ENCODE assay signal across 8 cellular contexts in genomic region chr11:10856689-10857603, GRCh38. TPM values are rescaled to one million over a fixed set of nuclear protein-coding genes. Genes with fewer than 3 reads are reported as not detected.
DNase-seq lines count a peak whose midpoint lies in the region; ATAC-seq, FAIRE-seq and TF ChIP-seq lines count a peak whose summit lies in the region.

No MANE protein-coding gene starts in this region.

- H4K20me1 ChIP-seq in BLaER1 (no peaks in the 10 kb centered on the region), astrocyte (ENCODE audit: insufficient read depth, low read length) (peaks cover 2% of the 10 kb centered on the region), hepatocyte (ENCODE audit: insufficient read depth, poor library complexity, severe bottlenecking) (no peaks in the 10 kb centered on the region)

- no peak for DNase-seq in GM18507 (ENCODE audit: extremely low spot score, insufficient read length, low read depth)
- peak; percentile 73 to 76 for DNase-seq in NCI-H526 (lab: John Stamatoyannopoulos, UW)
- peak; percentile 27 for DNase-seq in astrocyte (ENCODE audit: low read depth)
- DNase-seq in hepatocyte (ENCODE audit: low spot score) = peak; percentile 60
- DNase-seq in renal cortical epithelial cell (ENCODE audit: low read depth) = peak; percentile 44
- DNase-seq in NCI-H1694 (lab: John Stamatoyannopoulos, UW) = no peak

- TF ChIP-seq CTCF in astrocyte (IDR thresholded peaks at IDR 0.05; ENCODE audit: insufficient read depth, low read depth, low read length) = no peak
- TF ChIP-seq CTCF in hepatocyte (IDR thresholded peaks at IDR 0.05; ENCODE audit: poor library complexity) = no peak

- H3K9ac ChIP-seq in BLaER1 (peak overlapping the region; percentile 95), astrocyte (ENCODE audit: low read length) (peak overlapping the region; percentile 92)

- H3K9me2 ChIP-seq in hepatocyte (replicated peaks; ENCODE audit: insufficient read depth) = no peaks in the 10 kb centered on the region

- H3K27ac ChIP-seq in BLaER1 (peak overlapping the region; percentile 96), astrocyte (ENCODE audit: low read depth, low read length) (peak overlapping the region; percentile 98), hepatocyte (peak overlapping the region; percentile 95)

- H3K27ac Mint-ChIP-seq in astrocyte (ENCODE audit: unreplicated experiment) = peak overlapping the region; percentile 97

- peak overlapping the region; percentile 99 for H3K4me3 Mint-ChIP-seq in astrocyte (ENCODE audit: unreplicated experiment)

- peaks cover 7% of the 10 kb centered on the region for H3K36me3 Mint-ChIP-seq in astrocyte (ENCODE audit: low read depth, unreplicated experiment)

- H3K4me3 ChIP-seq in BLaER1 (peak overlapping the region; percentile 95), astrocyte (ENCODE audit: insufficient read depth, low read depth, low read length) (peak overlapping the region; percentile 90), hepatocyte (peak overlapping the region; percentile 67)

- FAIRE-seq in GM18507 (lab: Jason Lieb, UNC) = peak; percentile 72
- FAIRE-seq in astrocyte (lab: Jason Lieb, UNC) = no peak

- peak overlapping the region; percentile 87 for H3K4me2 ChIP-seq in BLaER1
- peak overlapping the region; percentile 88 for H3K4me2 ChIP-seq in astrocyte (ENCODE audit: low read length)
- peak overlapping the region; percentile 88 for H3K4me2 ChIP-seq in hepatocyte

- H3K27me3 ChIP-seq in BLaER1 (no peaks in the 10 kb centered on the region), astrocyte (ENCODE audit: insufficient read depth, low read length) (no peaks in the 10 kb centered on the region), hepatocyte (no peaks in the 10 kb centered on the region)

- H3K79me2 ChIP-seq in astrocyte (ENCODE audit: insufficient read depth, low read length) (peaks cover 71% of the 10 kb centered on the region), hepatocyte (peaks cover 75% of the 10 kb centered on the region)

- no peaks in the 10 kb centered on the region for H3K27me3 Mint-ChIP-seq in astrocyte (ENCODE audit: low read depth, unreplicated experiment)

- H3K4me1 ChIP-seq in BLaER1 (peaks cover 26% of the 10 kb centered on the region), astrocyte (ENCODE audit: insufficient read depth, low read length) (no peaks in the 10 kb centered on the region), hepatocyte (ENCODE audit: insufficient read depth) (peaks cover 19% of the 10 kb centered on the region)

- peaks cover 15% of the 10 kb centered on the region for H3K4me1 Mint-ChIP-seq in astrocyte (ENCODE audit: low read depth, unreplicated experiment)

- H2AFZ ChIP-seq in astrocyte (ENCODE audit: low read depth, low read length) (peak overlapping the region; percentile 73), hepatocyte (peak overlapping the region; percentile 70)

- H3K9me3 ChIP-seq in BLaER1 = no peaks in the 10 kb centered on the region
- no peaks in the 10 kb centered on the region for H3K9me3 ChIP-seq in astrocyte (ENCODE audit: insufficient read depth, low read depth, low read length)
- no peaks in the 10 kb centered on the region for H3K9me3 ChIP-seq in hepatocyte (ENCODE audit: low read depth)

- 4% methylated on average over 22 of the region's 22 CpGs for WGBS in hepatocyte (ENCODE audit: low lambda C conversion rate, missing lambda C conversion rate)

- H3K9me3 Mint-ChIP-seq in astrocyte (ENCODE audit: unreplicated experiment) = no peaks in the 10 kb centered on the region

- H3K36me3 ChIP-seq in BLaER1 (peaks cover 35% of the 10 kb centered on the region), astrocyte (ENCODE audit: insufficient read depth, low read length) (peaks cover 29% of the 10 kb centered on the region), hepatocyte (replicated peaks; ENCODE audit: insufficient read depth, low read depth) (peaks cover 7% of the 10 kb centered on the region)

- ATAC-seq in HG02943 (IDR thresholded peaks at IDR 0.05; ENCODE audit: low read depth, unreplicated experiment) = peak; percentile 21

RNA-seq across cellular contexts. Expression of gene ZBED5, which starts 0.9 kb away (rescaled TPM):
- 32.9 and 35.1 TPM in 2 replicates for total RNA-seq in astrocyte
- 39.5 and 46.2 TPM in 2 replicates for total RNA-seq in hepatocyte
- polyA plus RNA-seq in hepatocyte = 29.3 and 30.5 TPM in 2 replicates
- total RNA-seq in renal cortical epithelial cell = 16.3 and 32.8 TPM in 2 replicates

RNA-seq across cellular contexts. Expression of gene EIF4G2, which starts 48.2 kb away (rescaled TPM):
- total RNA-seq in astrocyte (1,309 and 1,364 TPM in 2 replicates), hepatocyte (605 and 638 TPM in 2 replicates), renal cortical epithelial cell (664 and 870 TPM in 2 replicates)
- 452 and 503 TPM in 2 replicates for polyA plus RNA-seq in hepatocyte

Comparison
In these comparisons a context has a peak if more than half of its experiments do, and no peak if none do; other contexts are left out.
1. DNase-seq: peak in NCI-H526 (2 of 2), astrocyte (single experiment), hepatocyte (single experiment) and renal cortical epithelial cell (single experiment); none in GM18507 (single experiment) and NCI-H1694 (single experiment).
2. Peak in every context shown above with its lines, with median percentiles within 50 percentile points of each other: H3K27ac ChIP-seq, H3K4me2 ChIP-seq and H3K4me3 ChIP-seq.